ENCODE assay signal across 8 cellular contexts in genomic region chr15:78540135-78540954, GRCh38. TPM values are rescaled to one million over a fixed set of nuclear protein-coding genes. Genes with fewer than 3 reads are reported as not detected.
DNase-seq lines count a peak whose midpoint lies in the region; ATAC-seq and TF ChIP-seq lines count a peak whose summit lies in the region.

TSS of gene PSMA4 (plus strand) at chr15:78540444. CDS start at chr15:78541928, 1,484 bp downstream.

- H3K9me3 ChIP-seq in mammary epithelial cell (replicated peaks; ENCODE audit: insufficient read depth, low read length): no peaks in the 10 kb centered on the region
- no peaks in the 10 kb centered on the region for H3K9me3 ChIP-seq in spleen

- TSS peak; percentile 71 for BruUV-seq in mammary epithelial cell (replicated peaks; lab: Mats Ljungman, UMichigan)

- TF ChIP-seq CTCF in WI38 (IDR thresholded peaks at IDR 0.05; ENCODE audit: low read depth, low read length) (no peak), mammary epithelial cell (conservative IDR thresholded peaks at IDR 0.05 in 1 of 2, IDR thresholded peaks at IDR 0.05 in 1 of 2; ENCODE audit: extremely low read depth in 1 of 2, insufficient read depth in 1 of 2, low read depth in 1 of 2, low read length in 2 of 2) (no peak), spleen (IDR thresholded peaks at IDR 0.05 in 8 of 11, conservative IDR thresholded peaks at IDR 0.05 in 3 of 11) (peak in 7 of 11 experiments; percentile 12 to 63 (median 44))

- no peaks in the 10 kb centered on the region for H4K20me1 ChIP-seq in mammary epithelial cell (ENCODE audit: insufficient read depth, low read length)

- H3K27me3 Mint-ChIP-seq in immature natural killer cell (ENCODE audit: low read depth in 3 of 3): peaks cover 15 to 20% (median 17%) of the 10 kb centered on the region in 3 donors

- intact Hi-C loops in mammary epithelial cell (cut with micrococcal nuclease): loop anchor here (1.0 to 2.0 kb wide), 2 partner anchors 33 to 102 kb away; partner anchors contain the start of genes HYKK and IREB2
- intact Hi-C loops in spleen (cut with DNase I; ENCODE audit: low total_unique reads): no loop called here

- in situ Hi-C loops in mammary epithelial cell (cut with MboI; ENCODE audit: low sequenced_read_pairs in 2 of 2): loop anchor here in 1 of 2 donors (5.0 kb wide), 1 partner anchor 33 kb away; the partner anchor contains the start of gene HYKK

- H3K27ac ChIP-seq in ACC112 (ENCODE audit: low read depth, low read length) (peak within 1 kb of the TSS; percentile 69), mammary epithelial cell (ENCODE audit: insufficient read depth, low read depth, low read length) (peak within 1 kb of the TSS; percentile 89), spleen (peak within 1 kb of the TSS; percentile 94 to 99 (median 97))

- DNase-seq in NCI-H2196 treated with DMSO at 0.1 percent for 48 hours (lab: John Stamatoyannopoulos, UW; ENCODE audit: unreplicated experiment) (peak; percentile 39), mammary epithelial cell (peak; percentile 78), immature natural killer cell (peak; percentile 95), spleen (peak; percentile 98)

- no peaks in the 10 kb centered on the region for H3K27me3 ChIP-seq in ACC112 (ENCODE audit: insufficient read depth, low read length)
- no peaks in the 10 kb centered on the region for H3K27me3 ChIP-seq in mammary epithelial cell (ENCODE audit: insufficient read depth, low read length)
- no peaks in the 10 kb centered on the region for H3K27me3 ChIP-seq in spleen (replicated peaks in 1 of 7)

- H3K79me2 ChIP-seq in ACC112 (ENCODE audit: control insufficient read depth, insufficient read depth, low read length, unreplicated experiment) (peaks cover 31% of the 10 kb centered on the region), mammary epithelial cell (ENCODE audit: insufficient read depth, low read length) (peaks cover 35% of the 10 kb centered on the region)

- no peaks in the 10 kb centered on the region for H3K9me3 Mint-ChIP-seq in immature natural killer cell

- ATAC-seq in GM18867 (IDR thresholded peaks at IDR 0.05; ENCODE audit: unreplicated experiment): peak; percentile 78
- peak; percentile 73 for ATAC-seq in HG03097 (IDR thresholded peaks at IDR 0.05; ENCODE audit: low FRiP score, unreplicated experiment)

- H3K4me1 Mint-ChIP-seq in immature natural killer cell: peaks cover 32 to 45% of the 10 kb centered on the region in 2 donors

- H3K9ac ChIP-seq in mammary epithelial cell (ENCODE audit: insufficient read depth, low read length): peak within 1 kb of the TSS; percentile 99

- H3K4me1 ChIP-seq in ACC112 (ENCODE audit: control insufficient read depth, insufficient read depth, low read length, unreplicated experiment): peaks cover 17% of the 10 kb centered on the region
- H3K4me1 ChIP-seq in mammary epithelial cell (ENCODE audit: insufficient read depth, low read length): peaks cover 10% of the 10 kb centered on the region
- H3K4me1 ChIP-seq in spleen: peaks cover 14 to 44% (median 31%) of the 10 kb centered on the region in 6 donors

- peak in 2 of 3 donors; percentile 76 to 77 for TF ChIP-seq POLR2A in spleen (IDR thresholded peaks at IDR 0.05)

- peak within 1 kb of the TSS; percentile 96 for H3K4me2 ChIP-seq in mammary epithelial cell (ENCODE audit: insufficient read depth, low read depth, low read length)

- H3K36me3 ChIP-seq in ACC112 (ENCODE audit: insufficient read depth, low read length) (peaks cover 25% of the 10 kb centered on the region), mammary epithelial cell (ENCODE audit: insufficient read depth, low read length) (peaks cover 10% of the 10 kb centered on the region), spleen (peaks cover 4 to 36% (median 29%) of the 10 kb centered on the region in 6 donors)

- 2% methylated on average over 11 of the region's 62 CpGs for WGBS in mammary epithelial cell (ENCODE audit: low coverage, missing lambda C conversion rate)
- WGBS in spleen, 5 donors: 0 to 1% (median 0%) methylated on average over 14 to 62 of the region's 62 CpGs

- peak within 1 kb of the TSS; percentile 94 to 99 (median 97) for H3K27ac Mint-ChIP-seq in immature natural killer cell

- H3K4me3 ChIP-seq in ACC112 (ENCODE audit: low read depth, low read length): peak within 1 kb of the TSS; percentile 83
- H3K4me3 ChIP-seq in WI38 (ENCODE audit: low read depth, low read length): peak within 1 kb of the TSS; percentile 80
- H3K4me3 ChIP-seq in mammary epithelial cell (replicated peaks in 1 of 3; ENCODE audit: insufficient read depth in 1 of 3, low read depth in 2 of 3, low read length in 3 of 3): peak within 1 kb of the TSS; percentile 88 to 95 (median 90)
- peak within 1 kb of the TSS; percentile 58 to 90 (median 80) for H3K4me3 ChIP-seq in spleen

- dilution Hi-C loops in mammary epithelial cell (cut with HindIII; ENCODE audit: low sequenced_read_pairs): loop anchor here (10.0 kb wide), 1 partner anchor 56 kb away; no protein-coding TSS in a partner anchor

- CTCF ChIA-PET in mammary epithelial cell (lab: Charles Lee; ENCODE audit: low non-redundant PET): interaction anchor here (0.5 to 0.7 kb wide), 3 partner anchors 25 to 367 kb away, joined by 3 to 16 read pairs (median 3); partner anchors contain the start of gene CHRNA5

- peak within 1 kb of the TSS; percentile 92 to 94 (median 93) for H3K4me3 Mint-ChIP-seq in immature natural killer cell

- H3K36me3 Mint-ChIP-seq in immature natural killer cell: peaks cover 6 to 13% (median 8%) of the 10 kb centered on the region in 3 donors

- H2AFZ ChIP-seq in ACC112 (ENCODE audit: low read length, unreplicated experiment) (peak within 1 kb of the TSS; percentile 94), mammary epithelial cell (ENCODE audit: low read depth, low read length) (peak within 1 kb of the TSS; percentile 99)

RNA-seq across cellular contexts. Expression of gene PSMA4, which starts in this region (rescaled TPM):
- 100 to 1,000 TPM; 144 to 173 TPM for total RNA-seq in mammary epithelial cell
- 246 TPM for polyA plus RNA-seq in mammary epithelial cell
- 88.6 TPM for polyA minus RNA-seq in mammary epithelial cell
- 100 to 1,000 TPM; 263 to 510 (median 315) TPM for polyA plus RNA-seq in immature natural killer cell
- total RNA-seq in spleen: 100 to 1,000 TPM in 6 of 7 donors, 10 to 100 TPM in 1; 99.0 to 128 (median 110) TPM
- polyA plus RNA-seq in spleen: 100 to 1,000 TPM; 176 to 243 (median 207) TPM

Comparison
In these comparisons a context has a peak if more than half of its experiments do, and no peak if none do; other contexts are left out.
1. Peak in every context shown above with its lines: DNase-seq, ATAC-seq, H3K4me3 ChIP-seq and H3K27ac ChIP-seq.
2. DNase-seq: peak in every context shown above with its lines; median percentile 98 in spleen; 95 in immature natural killer cell; 78 in mammary epithelial cell; 39 in NCI-H2196 treated with DMSO at 0.1 percent for 48 hours.
3. CTCF ChIP-seq: peak in spleen (7 of 11); none in WI38 (single experiment) and mammary epithelial cell (0 of 2).